In genomic region chr11:117009905-117010605, GRCh38 we compare ENCODE assay signal across 15 cellular contexts.
DNase-seq lines count a peak whose midpoint lies in the region; FAIRE-seq and TF ChIP-seq lines count a peak whose summit lies in the region.
"Had no signal": no experiment of that assay in that cellular context is flagged by ENCODE, and none has a peak within 500 bp of the region (broad histone marks: within the 10 kb centered on the region; RNA-seq: fewer than 3 reads in every experiment).

No MANE protein-coding gene starts in this region.

- POLR2A ChIA-PET in H1 (lab: Charles Lee; ENCODE audit: partially characterized antibody): interaction anchor here (0.6 to 1.7 kb wide), 2 partner anchors 9 to 13 kb away, joined by 3 read pairs; no protein-coding TSS in a partner anchor

- no peak overlapping the region for H3K4me3 ChIP-seq in GM23248
- H3K4me3 ChIP-seq in NT2/D1 (ENCODE audit: insufficient read length, low read depth): no peak overlapping the region
- no peak overlapping the region for H3K4me3 ChIP-seq in H1 (ENCODE audit: extremely low read depth in 1 of 4, insufficient read depth in 2 of 4, low read depth in 3 of 4, low read length in 4 of 4)
- H3K4me3 ChIP-seq in osteoblast (ENCODE audit: insufficient read depth, low read length): no peak overlapping the region
- H3K4me3 ChIP-seq in transverse colon: no peak overlapping the region
- H3K4me3 ChIP-seq: colonic mucosa had no signal

- H3K27ac ChIP-seq in GM23248: peak overlapping the region; percentile 77; the same call in 1 of the 2 replicates
- no peak overlapping the region for H3K27ac ChIP-seq in H1 (ENCODE audit: low read depth, low read length)
- peak overlapping the region; percentile 77 for H3K27ac ChIP-seq in osteoblast (ENCODE audit: low read depth, low read length)
- H3K27ac ChIP-seq in transverse colon: no peak overlapping the region
- H3K27ac ChIP-seq: colonic mucosa had no signal

- no peak overlapping the region for H4K5ac ChIP-seq in H1 (ENCODE audit: insufficient read length, low read depth, low read length)

- H2AK5ac ChIP-seq in H1 (ENCODE audit: low read depth, low read length): no peak overlapping the region

- H3K79me2 ChIP-seq in GM23248 (ENCODE audit: insufficient read depth) (peaks cover 62% of the 10 kb centered on the region), H1 (ENCODE audit: control insufficient read depth in 1 of 2, insufficient read depth in 2 of 2, low read length in 2 of 2) (peaks cover 0 to 35% of the 10 kb centered on the region in 2 experiments; a peak in 2 of 4 replicates), osteoblast (ENCODE audit: insufficient read depth, low read length) (peaks cover 58% of the 10 kb centered on the region)

- no peak overlapping the region for H3K9ac ChIP-seq in GM23248
- no peak overlapping the region for H3K9ac ChIP-seq in NT2/D1 (ENCODE audit: insufficient read length, low read depth)
- no peak overlapping the region for H3K9ac ChIP-seq in H1 (replicated peaks in 1 of 4; ENCODE audit: extremely low read depth in 1 of 4, low read depth in 3 of 4, low read length in 3 of 4)

- H4K8ac ChIP-seq in H1 (ENCODE audit: extremely low read depth, insufficient read depth, low read length): no peak overlapping the region; the same call in 1 of the 2 replicates

- TF ChIP-seq POLR2A in H1 (IDR thresholded peaks at IDR 0.05; ENCODE audit: control extremely low read depth in 1 of 2, low read depth in 2 of 2, low read length in 2 of 2) (no peak), transverse colon (IDR thresholded peaks at IDR 0.05) (no peak)

- no peaks in the 10 kb centered on the region for H4K20me1 ChIP-seq in GM23248 (ENCODE audit: insufficient read depth)
- no peaks in the 10 kb centered on the region for H4K20me1 ChIP-seq in H1 (replicated peaks in 1 of 2; ENCODE audit: control insufficient read depth in 1 of 2, insufficient read depth in 2 of 2, low read length in 2 of 2)
- H4K20me1 ChIP-seq in osteoblast (ENCODE audit: insufficient read depth, low read length): peaks cover 22% of the 10 kb centered on the region

- in situ Hi-C loops in GM23248 (cut with MboI): no loop called here
- in situ Hi-C loops in transverse colon (cut with MboI; ENCODE audit: low pct_ligation_motif_present in 1 of 4, low pct_unique_long_range_greater_than_20kb in 1 of 4, low sequenced_read_pairs in 3 of 4): no loop called here

- no peaks in the 10 kb centered on the region for H3K9me2 ChIP-seq in GM23248 (ENCODE audit: insufficient read depth)

- H3K14ac ChIP-seq in H1 (ENCODE audit: insufficient read length): no peak overlapping the region

- TF ChIP-seq RAD21 in H1 (IDR thresholded peaks at IDR 0.05 in 1 of 2, conservative IDR thresholded peaks at IDR 0.05 in 1 of 2; ENCODE audit: low read depth in 2 of 2, low read length in 2 of 2): no peak

- H3K9me3 ChIP-seq in GM23248 (ENCODE audit: low read depth): no peaks in the 10 kb centered on the region
- no peaks in the 10 kb centered on the region for H3K9me3 ChIP-seq in NT2/D1 (ENCODE audit: insufficient read depth, low read length)
- H3K9me3 ChIP-seq in H1 (ENCODE audit: insufficient read depth in 2 of 2, low read depth in 1 of 2, low read length in 1 of 2): no peaks in the 10 kb centered on the region
- H3K9me3 ChIP-seq in osteoblast (ENCODE audit: low read depth, low read length): no peaks in the 10 kb centered on the region
- H3K9me3 ChIP-seq in transverse colon: no peaks in the 10 kb centered on the region
- H3K9me3 ChIP-seq: colonic mucosa had no signal

- no peaks in the 10 kb centered on the region; the same call in 1 of the 2 replicates for H3K79me1 ChIP-seq in H1 (ENCODE audit: low read depth, low read length)

- H3K27me3 ChIP-seq in GM23248 (replicated peaks; ENCODE audit: insufficient read depth) (no peaks in the 10 kb centered on the region), NT2/D1 (ENCODE audit: insufficient read depth, insufficient read length) (no peaks in the 10 kb centered on the region), H1 (replicated peaks in 1 of 4; ENCODE audit: control insufficient read depth in 3 of 4, extremely low read depth in 1 of 4, insufficient read depth in 3 of 4, low read length in 3 of 4) (no peaks in the 10 kb centered on the region), osteoblast (ENCODE audit: insufficient read depth, low read length) (no peaks in the 10 kb centered on the region), transverse colon (no peaks in the 10 kb centered on the region)
- H3K27me3 ChIP-seq: colonic mucosa had no signal

- H2BK12ac ChIP-seq in H1 (ENCODE audit: low read depth, low read length): no peak overlapping the region

- DNase-seq in GM23248 (no peak), NT2/D1 (ENCODE audit: low read depth, low spot score) (peak; percentile 39), H1 (ENCODE audit: low read depth in 1 of 2, low spot score in 2 of 2) (peak in 1 of 2 experiments; percentile 19), osteoblast (ENCODE audit: insufficient read length, low spot score, missing footprints) (peak; percentile 5), NCI-H1105 (lab: John Stamatoyannopoulos, UW) (no peak), transverse colon (no peak)
- DNase-seq in stimulated activated CD8-positive, alpha-beta memory T cell treated with anti-CD3 and anti-CD28 coated beads, Interleukin-4, amount 100 ng/mL, for 48 hours: no peak
- DNase-seq: activated T-cell treated with anti-CD3 and anti-CD28 coated beads for 4 hours; colonic mucosa; left colon; NCI-H187; NCI-H524; small intestine; stimulated activated naive CD8-positive, alpha-beta T cell treated with anti-CD3 and anti-CD28 coated beads, Interleukin-15, amount 100 ng/mL, for 72 hours; T-cell had no signal

- no peak for TF ChIP-seq CTCF in H1 (IDR thresholded peaks at IDR 0.05; ENCODE audit: control extremely low read depth in 1 of 3, insufficient read depth in 1 of 3, low read depth in 1 of 3, low read length in 3 of 3)
- TF ChIP-seq CTCF in osteoblast (IDR thresholded peaks at IDR 0.05; ENCODE audit: extremely low read depth, low read depth, low read length): no peak
- TF ChIP-seq CTCF in transverse colon (IDR thresholded peaks at IDR 0.05): no peak

- H3K36me3 ChIP-seq in GM23248 (ENCODE audit: low read depth) (no peaks in the 10 kb centered on the region), NT2/D1 (ENCODE audit: insufficient read depth, insufficient read length, low read length) (no peaks in the 10 kb centered on the region), H1 (ENCODE audit: control insufficient read depth in 2 of 4, insufficient read depth in 4 of 4, low read length in 3 of 4) (no peaks in the 10 kb centered on the region), osteoblast (ENCODE audit: insufficient read depth, low read length) (no peaks in the 10 kb centered on the region), transverse colon (no peaks in the 10 kb centered on the region)
- H3K36me3 ChIP-seq: colonic mucosa had no signal

- FAIRE-seq in H1 (lab: Jason Lieb, UNC): no peak
- FAIRE-seq: small intestine had no signal

- peaks cover 27% of the 10 kb centered on the region for H3F3A ChIP-seq in GM23248 (ENCODE audit: insufficient read depth)

- no peak overlapping the region for H4K91ac ChIP-seq in H1 (replicated peaks; ENCODE audit: insufficient read length, low read length)

- no peaks in the 10 kb centered on the region for H3K23me2 ChIP-seq in H1 (ENCODE audit: low read depth, low read length)

- H2BK120ac ChIP-seq in H1 (replicated peaks; ENCODE audit: low read depth, low read length): no peak overlapping the region

- H3K4me1 ChIP-seq in GM23248 (ENCODE audit: insufficient read depth) (peaks cover 22% of the 10 kb centered on the region), NT2/D1 (ENCODE audit: insufficient read depth, insufficient read length) (peaks cover 2% of the 10 kb centered on the region), H1 (replicated peaks in 1 of 4; ENCODE audit: control insufficient read depth in 3 of 4, insufficient read depth in 4 of 4, low read length in 3 of 4) (peaks cover 3 to 8% (median 6%) of the 10 kb centered on the region in 4 experiments; a peak in 6 of 7 replicates), osteoblast (ENCODE audit: insufficient read depth, low read length) (peaks cover 21% of the 10 kb centered on the region), transverse colon (peaks cover 0 to 30% (median 4%) of the 10 kb centered on the region in 4 donors)
- H3K4me1 ChIP-seq: colonic mucosa had no signal

- WGBS in GM23248 (ENCODE audit: low coverage in 1 of 2, low lambda C conversion rate in 2 of 2, missing lambda C conversion rate in 2 of 2), 2 experiments: 64 to 65% methylated on average over 3 of the region's 3 CpGs
- 57% methylated on average over 3 of the region's 3 CpGs; no CpG with 5 or more reads in 1 of the 2 experiments for WGBS in H1 (ENCODE audit: extremely low coverage in 1 of 2, insufficient coverage in 1 of 2, insufficient read length in 1 of 2, insufficient replicate concordance in 2 of 2, low coverage in 1 of 2, low lambda C conversion rate in 2 of 2, missing lambda C conversion rate in 1 of 2), 2 experiments
- 58 to 66% methylated on average over 3 of the region's 3 CpGs for WGBS in transverse colon (ENCODE audit: low coverage in 1 of 2), 2 donors

- CTCF ChIA-PET in H1 (lab: Charles Lee; ENCODE audit: partially characterized antibody): interaction anchor here (0.8 kb wide), 1 partner anchor 14 kb away, joined by 4 read pairs; no protein-coding TSS in a partner anchor

- no peak overlapping the region for H3K56ac ChIP-seq in H1 (replicated peaks; ENCODE audit: insufficient read length, low read depth, low read length)

- no peak overlapping the region for H2AFZ ChIP-seq in GM23248
- H2AFZ ChIP-seq in H1 (ENCODE audit: low read length): no peak overlapping the region
- H2AFZ ChIP-seq in osteoblast (ENCODE audit: low read length): no peak overlapping the region

- H3K4me2 ChIP-seq in GM23248 (ENCODE audit: unreplicated experiment) (peak overlapping the region; percentile 23), H1 (ENCODE audit: insufficient read depth in 1 of 2, low read depth in 2 of 2, low read length in 2 of 2) (no peak overlapping the region; a peak in 1 of 4 replicates), osteoblast (ENCODE audit: insufficient read depth, low read length) (no peak overlapping the region)

- H2BK5ac ChIP-seq in H1 (ENCODE audit: low read depth, low read length): no peak overlapping the region

- H3K23ac ChIP-seq in H1 (ENCODE audit: insufficient read length): no peak overlapping the region

- intact Hi-C loops in transverse colon (cut with DNase I; ENCODE audit: low total_unique reads): no loop called here

- TF ChIP-seq EP300 in H1 (IDR thresholded peaks at IDR 0.05; ENCODE audit: borderline replicate concordance in 1 of 2, low read depth in 2 of 2, low read length in 2 of 2) (peak in 1 of 2 experiments; percentile 67; a peak in 1 of 3 replicates), transverse colon (IDR thresholded peaks at IDR 0.05; ENCODE audit: low read depth) (no peak)

- H3K4ac ChIP-seq in H1 (replicated peaks; ENCODE audit: insufficient read length, low read depth, low read length): no peak overlapping the region

- H2BK15ac ChIP-seq in H1 (ENCODE audit: low read length): no peak overlapping the region

- H3K18ac ChIP-seq in H1 (ENCODE audit: extremely low read depth, low read length): no peak overlapping the region; the same call in 1 of the 2 replicates

- no peak overlapping the region for H2BK20ac ChIP-seq in H1 (ENCODE audit: low read length)

TF ChIP-seq in H1, 55 proteins besides CTCF, POLR2A, EP300 and RAD21 (continues in another document):
- TF ChIP-seq SRF (IDR thresholded peaks at IDR 0.05; ENCODE audit: low read depth, low read length): no peak
- no peak for TF ChIP-seq TAF7 (optimal IDR thresholded peaks at IDR 0.05; ENCODE audit: borderline replicate concordance, low read depth, low read length)

Comparison
In these comparisons a context has a peak if more than half of its experiments do, and no peak if none do; other contexts are left out.
1. DNase-seq: peak in NT2/D1 (single experiment) and osteoblast (single experiment); none in GM23248 (single experiment), stimulated activated CD8-positive, alpha-beta memory T cell treated with anti-CD3 and anti-CD28 coated beads, Interleukin-4, amount 100 ng/mL, for 48 hours (single experiment), NCI-H1105 (single experiment) and transverse colon (single experiment).
2. H3K27ac ChIP-seq: peak in GM23248 (single experiment) and osteoblast (single experiment); none in H1 (single experiment) and transverse colon (0 of 4).